Comparison of ENCODE assay signal across 23 cellular contexts in genomic region chr16:16164244-16164643, GRCh38. TPM values are rescaled to one million over a fixed set of nuclear protein-coding genes. Genes with fewer than 3 reads are reported as not detected.
DNase-seq lines count a peak whose midpoint lies in the region; ATAC-seq, FAIRE-seq and TF ChIP-seq lines count a peak whose summit lies in the region.
"Had no signal": no experiment of that assay in that cellular context is flagged by ENCODE, and none has a peak within 500 bp of the region (broad histone marks: within the 10 kb centered on the region; RNA-seq: fewer than 3 reads in every experiment).

No MANE protein-coding gene starts in this region.

- H3K27ac ChIP-seq in A549 (no peak overlapping the region), small intestine (ENCODE audit: low read depth in 1 of 2, low read length in 1 of 2) (no peak overlapping the region)
- peak overlapping the region in 3 of 11 experiments; percentile 1 to 78 (median 49); a peak in 6 of 22 replicates for H3K27ac ChIP-seq in BLaER1 treated with 17β-estradiol and CSF1 and Interleukin-3, amounts not matched to agents 10 nM and 100 nM
- H3K27ac ChIP-seq: GM23248 had no signal

- H3K9me3 Mint-ChIP-seq in WTC11 = peaks cover 30% of the 10 kb centered on the region
- H3K9me3 Mint-ChIP-seq in stimulated activated naive CD8-positive, alpha-beta T cell treated with anti-CD3 and anti-CD28 coated beads, Interleukin-15, amount 100 ng/mL, for 72 hours = peaks cover 4 to 7% of the 10 kb centered on the region in 2 donors

- no peak for TF ChIP-seq CTCF in A549 (IDR thresholded peaks at IDR 0.05)
- TF ChIP-seq CTCF in WTC11 (IDR thresholded peaks at IDR 0.05) = no peak

- no peaks in the 10 kb centered on the region for H4K20me1 ChIP-seq in BLaER1 treated with 17β-estradiol and CSF1 and Interleukin-3, amounts not matched to agents 10 nM and 100 nM

- H3K36me3 Mint-ChIP-seq in WTC11 = peaks cover 7% of the 10 kb centered on the region

- no peaks in the 10 kb centered on the region for H3K4me1 Mint-ChIP-seq in WTC11
- no peaks in the 10 kb centered on the region for H3K4me1 Mint-ChIP-seq in stimulated activated naive CD8-positive, alpha-beta T cell treated with anti-CD3 and anti-CD28 coated beads, Interleukin-15, amount 100 ng/mL, for 72 hours
- H3K4me1 Mint-ChIP-seq: CD14-positive monocyte; CD4-positive, alpha-beta memory T cell had no signal

- no peak overlapping the region for H3K27ac Mint-ChIP-seq in WTC11
- H3K27ac Mint-ChIP-seq in stimulated activated naive CD8-positive, alpha-beta T cell treated with anti-CD3 and anti-CD28 coated beads, Interleukin-15, amount 100 ng/mL, for 72 hours = no peak overlapping the region
- H3K27ac Mint-ChIP-seq: CD14-positive monocyte; CD4-positive, alpha-beta memory T cell had no signal

- POLR2A ChIA-PET in A549 (lab: Yijun Ruan, JAX) (no interaction called here), WTC11 (lab: Charles Lee) (no interaction called here)

- peaks cover 0 to 10% (median 0%) of the 10 kb centered on the region in 11 experiments; a peak in 4 of 22 replicates for H3K27me3 ChIP-seq in BLaER1 treated with 17β-estradiol and CSF1 and Interleukin-3, amounts not matched to agents 10 nM and 100 nM
- no peaks in the 10 kb centered on the region for H3K27me3 ChIP-seq in small intestine (ENCODE audit: control insufficient read depth in 2 of 2, insufficient read depth in 2 of 2, low read length in 2 of 2)
- H3K27me3 ChIP-seq: BE2C had no signal

- no peak overlapping the region for H3K4me2 ChIP-seq in A549
- peak overlapping the region in 7 of 11 experiments; percentile 20 to 58 (median 53); a peak in 11 of 22 replicates for H3K4me2 ChIP-seq in BLaER1 treated with 17β-estradiol and CSF1 and Interleukin-3, amounts not matched to agents 10 nM and 100 nM

- H3K4me3 ChIP-seq in A549 (no peak overlapping the region), small intestine (ENCODE audit: low read depth in 1 of 2, low read length in 2 of 2) (no peak overlapping the region)
- no peak overlapping the region for H3K4me3 ChIP-seq in BLaER1 treated with 17β-estradiol and CSF1 and Interleukin-3, amounts not matched to agents 10 nM and 100 nM
- H3K4me3 ChIP-seq: GM23248, HAP-1 had no signal

- no peaks in the 10 kb centered on the region for H3K9me3 ChIP-seq in A549
- peaks cover 29 to 44% (median 36%) of the 10 kb centered on the region in 11 experiments for H3K9me3 ChIP-seq in BLaER1 treated with 17β-estradiol and CSF1 and Interleukin-3, amounts not matched to agents 10 nM and 100 nM (replicated peaks in 1 of 11)
- H3K9me3 ChIP-seq in small intestine (ENCODE audit: control insufficient read depth, low read depth) = no peaks in the 10 kb centered on the region
- H3K9me3 ChIP-seq: BE2C, HAP-1 had no signal

- TF ChIP-seq POLR2A in A549 (IDR thresholded peaks at IDR 0.05; ENCODE audit: low read length) = no peak

- no peak for ATAC-seq in A549
- no peak for ATAC-seq in WTC11
- ATAC-seq in GM21390 (IDR thresholded peaks at IDR 0.05; ENCODE audit: unreplicated experiment) = no peak
- no peak for ATAC-seq in stimulated activated naive CD8-positive, alpha-beta T cell treated with anti-CD3 and anti-CD28 coated beads, Interleukin-15, amount 100 ng/mL, for 72 hours

- no peak for DNase-seq in A549 (ENCODE audit: low read depth in 1 of 2, low spot score in 1 of 2)
- no peak for DNase-seq in WTC11 (ENCODE audit: low spot score)
- no peak for DNase-seq in activated CD8-positive, alpha-beta memory T cell treated with anti-CD3 and anti-CD28 coated beads for 24 hours
- no peak for DNase-seq in small intestine
- DNase-seq in stimulated activated naive CD8-positive, alpha-beta T cell treated with anti-CD3 and anti-CD28 coated beads, Interleukin-15, amount 100 ng/mL, for 72 hours = no peak
- DNase-seq: ACHN; BE2C; Calu3; CD4-positive, alpha-beta memory T cell; DMS79 treated with DMSO at 0.1 percent for 48 hours; EL; GM23248; Karpas-422; KBM-7 had no signal

- FAIRE-seq in A549 (lab: Jason Lieb, UNC) = no peak
- FAIRE-seq in small intestine (lab: Jason Lieb, UNC) = no peak
- FAIRE-seq: GM12891, GM19239, HTR-8/SVneo had no signal

- H3K36me3 ChIP-seq in BLaER1 treated with 17β-estradiol and CSF1 and Interleukin-3, amounts not matched to agents 10 nM and 100 nM = peaks cover 0 to 8% (median 0%) of the 10 kb centered on the region in 11 experiments; a peak in 2 of 22 replicates
- peaks cover 2 to 3% of the 10 kb centered on the region in 2 donors for H3K36me3 ChIP-seq in small intestine (ENCODE audit: control insufficient read depth in 2 of 2, insufficient read depth in 2 of 2, low read length in 2 of 2)
- H3K36me3 ChIP-seq: BE2C, HAP-1 had no signal

- H3K4me1 ChIP-seq in A549 (no peaks in the 10 kb centered on the region), small intestine (ENCODE audit: control insufficient read depth in 2 of 2, insufficient read depth in 1 of 2, low read depth in 1 of 2, low read length in 1 of 2) (no peaks in the 10 kb centered on the region)
- H3K4me1 ChIP-seq in BLaER1 treated with 17β-estradiol and CSF1 and Interleukin-3, amounts not matched to agents 10 nM and 100 nM = peaks cover 0 to 37% (median 16%) of the 10 kb centered on the region in 10 experiments; a peak in 15 of 20 replicates
- H3K4me1 ChIP-seq: BE2C, HAP-1 had no signal

- TF ChIP-seq EP300 in A549 (IDR thresholded peaks at IDR 0.05) (no peak), Ishikawa (IDR thresholded peaks at IDR 0.05; ENCODE audit: borderline replicate concordance) (no peak)

- H3K4me3 Mint-ChIP-seq in WTC11 = no peak overlapping the region
- H3K4me3 Mint-ChIP-seq in stimulated activated naive CD8-positive, alpha-beta T cell treated with anti-CD3 and anti-CD28 coated beads, Interleukin-15, amount 100 ng/mL, for 72 hours = no peak overlapping the region
- H3K4me3 Mint-ChIP-seq: CD14-positive monocyte; CD4-positive, alpha-beta memory T cell had no signal

- TF ChIP-seq RAD21 in A549 (conservative IDR thresholded peaks at IDR 0.05 in 1 of 2, IDR thresholded peaks at IDR 0.05 in 1 of 2) (no peak), Ishikawa (IDR thresholded peaks at IDR 0.05; ENCODE audit: low read depth) (no peak)

- CTCF ChIA-PET in A549 (lab: Yijun Ruan, JAX) (interaction anchor here (0.6 to 2.5 kb wide), 4 partner anchors 18 to 167 kb away, joined by 3 to 12 read pairs (median 3); no protein-coding TSS in a partner anchor), WTC11 (lab: Charles Lee) (no interaction called here)

- 50% methylated on average over 3 of the region's 3 CpGs for WGBS in A549 (ENCODE audit: missing lambda C conversion rate)
- WGBS in small intestine, 3 donors = 73 to 79% (median 76%) methylated on average over 3 of the region's 3 CpGs

- H3K27me3 Mint-ChIP-seq in WTC11 (ENCODE audit: low read depth) = no peaks in the 10 kb centered on the region; the same call in 1 of the 2 replicates
- no peaks in the 10 kb centered on the region for H3K27me3 Mint-ChIP-seq in stimulated activated naive CD8-positive, alpha-beta T cell treated with anti-CD3 and anti-CD28 coated beads, Interleukin-15, amount 100 ng/mL, for 72 hours

- 0 out of 22 replicates have a peak overlapping the region, but pooled peaks of 1 of the 11 experiments have one; percentile 41 for H3K9ac ChIP-seq in BLaER1 treated with 17β-estradiol and CSF1 and Interleukin-3, amounts not matched to agents 10 nM and 100 nM
- H3K9ac ChIP-seq: GM23248 had no signal

TF ChIP-seq in A549, 52 proteins besides CTCF, POLR2A, EP300 and RAD21 (continues in another document):
- peak; percentile 68; the same call in 1 of the 2 replicates for TF ChIP-seq USF2 (IDR thresholded peaks at IDR 0.05)
- TF ChIP-seq FOSL2 (IDR thresholded peaks at IDR 0.05) = no peak
- no peak for TF ChIP-seq FOSL2 (CRISPR knock-in tag; IDR thresholded peaks at IDR 0.05)
- TF ChIP-seq CBX2 (IDR thresholded peaks at IDR 0.05; ENCODE audit: borderline replicate concordance, low read depth) = no peak

TF ChIP-seq in Ishikawa, 13 proteins besides CTCF, POLR2A, EP300 and RAD21:
- TF ChIP-seq USF1 (IDR thresholded peaks at IDR 0.05) (peak; percentile 53), NFIC (IDR thresholded peaks at IDR 0.05) (no peak), EGR1 (IDR thresholded peaks at IDR 0.05) (no peak), CEBPB (IDR thresholded peaks at IDR 0.05) (no peak), ZBTB7A (IDR thresholded peaks at IDR 0.05; ENCODE audit: low read depth) (no peak), TCF12 (IDR thresholded peaks at IDR 0.05; ENCODE audit: low read depth) (no peak)

TF ChIP-seq in WTC11, 78 proteins besides CTCF, POLR2A, EP300 and RAD21 (continues in another document):
- TF ChIP-seq ZNF281 (CRISPR knock-in tag; IDR thresholded peaks at IDR 0.05) = no peak

RNA-seq across cellular contexts. Expression of gene ABCC6, which starts 59.0 kb away (rescaled TPM):
- polyA plus RNA-seq in A549 (2011; rRNA removed) (5.0 and 6.1 TPM in 2 replicates), A549 (2017; fragmentation: RNase III; extraction: RNeasy Plus Mini Kit Qiagen cat#74134 plus additional on column Dnase treatment) (2.9 to 4.0 TPM (median 3.6 TPM) in 3 replicates), small intestine (100 to 1,000 TPM in 1 of 3 donors, 10 to 100 TPM in 2; 10.7 to 100 (median 21.9) TPM)
- polyA plus RNA-seq in A549 (2012; cell fraction: cytosol; rRNA removed) = 1.5 and 1.9 TPM in 2 replicates
- 3.0 TPM in 2 replicates for polyA plus RNA-seq in A549 (2012; cell fraction: nucleus; rRNA removed)
- polyA minus RNA-seq in A549 (2011; rRNA and poly(A)+ RNA removed) = 5.5 and 8.1 TPM in 2 replicates
- total RNA-seq in WTC11 (2021) = 1.3 to 2.0 TPM (median 1.8 TPM) in 3 replicates
- total RNA-seq: A172; CD4-positive, alpha-beta memory T cell; GM23248 had no signal

Comparison
In these comparisons a context has a peak if more than half of its experiments do, and no peak if none do; other contexts are left out.
1. Of the 8 proteins assayed by ChIP-seq in both WTC11 and A549: peak only in WTC11: none; only in A549: none; in both: USF2; in neither: 7.